11 cellular contexts compared by ENCODE assay signal in the genomic region with DNA sequence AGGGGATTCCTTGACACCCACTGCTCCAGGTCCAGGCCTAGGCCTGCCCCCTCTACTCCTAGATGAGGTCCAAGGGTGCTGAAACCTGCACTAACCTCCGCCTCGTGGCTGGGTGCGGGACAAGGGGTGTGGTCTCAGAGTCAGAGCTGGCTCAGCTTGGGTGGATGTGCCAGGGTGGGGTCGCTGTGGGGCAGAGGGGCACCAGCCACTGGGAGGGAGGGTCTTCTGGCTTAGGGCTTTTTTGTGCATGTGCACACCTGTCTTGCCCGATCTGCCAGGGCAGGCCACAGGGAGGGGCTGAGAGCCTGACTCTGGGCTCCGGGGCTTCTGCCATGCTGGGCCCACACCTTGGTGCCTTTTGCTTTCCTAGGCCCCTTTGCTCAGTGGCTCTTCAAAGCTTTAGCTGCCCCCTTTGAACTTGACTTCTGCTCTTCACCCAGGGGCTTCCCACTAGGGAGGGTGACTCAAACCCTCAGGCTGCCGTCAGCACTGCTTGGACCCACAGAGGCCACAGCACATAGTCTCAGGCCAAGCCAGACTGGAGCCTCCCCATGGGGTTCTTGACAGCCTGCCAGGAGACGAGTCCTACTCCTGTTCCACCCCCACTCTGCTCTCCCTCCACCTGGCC.
DNase-seq lines count a peak whose midpoint lies in the region; TF ChIP-seq lines count a peak whose summit lies in the region.
"Had no signal": no experiment of that assay in that cellular context is flagged by ENCODE, and none has a peak within 500 bp of the region (broad histone marks: within the 10 kb centered on the region; RNA-seq: fewer than 3 reads in every experiment).

No MANE protein-coding gene starts in this region.

- no peak overlapping the region for H3K14ac ChIP-seq in mesenchymal stem cell (ENCODE audit: low read length in 2 of 2)

- H3K23ac ChIP-seq in mesenchymal stem cell (ENCODE audit: low read length in 2 of 2) = no peak overlapping the region

- H3K4me1 Mint-ChIP-seq in activated naive CD8-positive, alpha-beta T cell treated with anti-CD3 and anti-CD28 coated beads for 36 hours = peaks cover 46% of the 10 kb centered on the region

- no peak overlapping the region for H2BK5ac ChIP-seq in mesenchymal stem cell (ENCODE audit: low read depth, low read length, poor library complexity, severe bottlenecking)

- H3K79me1 ChIP-seq in mesenchymal stem cell (replicated peaks; ENCODE audit: low read length, poor library complexity, severe bottlenecking) = no peaks in the 10 kb centered on the region

- WGBS in mesenchymal stem cell = 90% methylated on average over 8 of the region's 8 CpGs

- peak overlapping the region; percentile 74 for H3K27ac Mint-ChIP-seq in activated naive CD8-positive, alpha-beta T cell treated with anti-CD3 and anti-CD28 coated beads for 36 hours

- H3K4me2 ChIP-seq in mesenchymal stem cell (ENCODE audit: low read length, poor library complexity, severe bottlenecking) = no peak overlapping the region
- H3K4me2 ChIP-seq: KMS-11 had no signal

- no peak overlapping the region for H3K4ac ChIP-seq in mesenchymal stem cell (ENCODE audit: low read depth in 1 of 2, low read length in 2 of 2)

- peaks cover 0 to 4% of the 10 kb centered on the region in 2 experiments for H3K36me3 ChIP-seq in mesenchymal stem cell (ENCODE audit: control insufficient read depth in 1 of 2, insufficient read depth in 2 of 2, low read depth in 1 of 2, low read length in 2 of 2)
- H3K36me3 ChIP-seq: upper lobe of right lung had no signal

- H4K91ac ChIP-seq in mesenchymal stem cell (ENCODE audit: low read length) = peak overlapping the region; percentile 25

- no peak overlapping the region for H2AFZ ChIP-seq in mesenchymal stem cell (ENCODE audit: low read depth, low read length)

- H3K9me3 Mint-ChIP-seq in activated naive CD8-positive, alpha-beta T cell treated with anti-CD3 and anti-CD28 coated beads for 36 hours = peaks cover 2% of the 10 kb centered on the region

- H2BK15ac ChIP-seq in mesenchymal stem cell (ENCODE audit: low read depth, poor library complexity, severe bottlenecking) = no peak overlapping the region

- no peaks in the 10 kb centered on the region for H3K27me3 Mint-ChIP-seq in activated naive CD8-positive, alpha-beta T cell treated with anti-CD3 and anti-CD28 coated beads for 36 hours

- peaks cover 4% of the 10 kb centered on the region for H3K36me3 Mint-ChIP-seq in activated naive CD8-positive, alpha-beta T cell treated with anti-CD3 and anti-CD28 coated beads for 36 hours

- H2BK12ac ChIP-seq in mesenchymal stem cell (ENCODE audit: low read length in 2 of 2) = peak overlapping the region; percentile 18 to 29

- no peak overlapping the region for H2AK5ac ChIP-seq in mesenchymal stem cell (ENCODE audit: low read length, severe bottlenecking)

- no peak overlapping the region for H2BK120ac ChIP-seq in mesenchymal stem cell (ENCODE audit: low read depth, low read length)

- no peak overlapping the region for H3K27ac ChIP-seq in mesenchymal stem cell (ENCODE audit: low read length, poor library complexity, severe bottlenecking)
- H3K27ac ChIP-seq: 22Rv1, KMS-11 had no signal

- H4K8ac ChIP-seq in mesenchymal stem cell (ENCODE audit: low read length) = peak overlapping the region; percentile 57

- DNase-seq in DMS 273 (lab: John Stamatoyannopoulos, UW; ENCODE audit: unreplicated experiment) = peak; percentile 41
- no peak for DNase-seq in DMS 273 treated with DMSO at 0.1 percent for 48 hours (lab: John Stamatoyannopoulos, UW)
- peak; percentile 29 for DNase-seq in GM12865 (ENCODE audit: low read depth)
- DNase-seq in activated naive CD8-positive, alpha-beta T cell treated with anti-CD3 and anti-CD28 coated beads for 36 hours = peak; percentile 63
- DNase-seq in mesenchymal stem cell = no peak
- DNase-seq in stimulated activated naive CD4-positive, alpha-beta T cell treated with Interleukin-2 at 50 U/mL for 16 hours (lab: John Stamatoyannopoulos, UW) = no peak
- no peak for DNase-seq in mesenteric fat pad (ENCODE audit: low spot score)
- no peak for DNase-seq in DMS114 treated with DMSO at 0.1 percent for 48 hours (lab: John Stamatoyannopoulos, UW; ENCODE audit: unreplicated experiment)
- DNase-seq: upper lobe of right lung had no signal

- H3K4me3 Mint-ChIP-seq in activated naive CD8-positive, alpha-beta T cell treated with anti-CD3 and anti-CD28 coated beads for 36 hours = no peak overlapping the region

- peaks cover 13% of the 10 kb centered on the region for H3K4me1 ChIP-seq in mesenchymal stem cell (ENCODE audit: control insufficient read depth, insufficient read depth, low read depth, low read length)

- peak overlapping the region; percentile 35 for H3K9ac ChIP-seq in mesenchymal stem cell (ENCODE audit: low read length)
- H3K9ac ChIP-seq: KMS-11 had no signal

- no peak for TF ChIP-seq CTCF in GM12865 (IDR thresholded peaks at IDR 0.05; ENCODE audit: insufficient read depth, low read depth, low read length, missing control alignments)

- H3K4me3 ChIP-seq in GM12865 (ENCODE audit: low read depth, low read length) (no peak overlapping the region), mesenchymal stem cell (ENCODE audit: insufficient read depth in 1 of 2, low read depth in 1 of 2, low read length in 2 of 2) (no peak overlapping the region)
- H3K4me3 ChIP-seq: upper lobe of right lung had no signal

- H3K9me3 ChIP-seq in mesenchymal stem cell (ENCODE audit: control insufficient read depth, low read length) = no peaks in the 10 kb centered on the region
- H3K9me3 ChIP-seq: upper lobe of right lung had no signal

- no peaks in the 10 kb centered on the region for H3K27me3 ChIP-seq in mesenchymal stem cell (ENCODE audit: control insufficient read depth in 1 of 2, insufficient read depth in 1 of 2, low read length in 2 of 2)
- H3K27me3 ChIP-seq: upper lobe of right lung had no signal

- H3K18ac ChIP-seq in mesenchymal stem cell (ENCODE audit: low read depth in 1 of 2, low read length in 2 of 2) = peak overlapping the region in 1 of 2 experiments; percentile 11

Comparison
In these comparisons a context has a peak if more than half of its experiments do, and no peak if none do; other contexts are left out.
1. DNase-seq: peak in DMS 273 (single experiment), GM12865 (single experiment) and activated naive CD8-positive, alpha-beta T cell treated with anti-CD3 and anti-CD28 coated beads for 36 hours (single experiment); none in DMS 273 treated with DMSO at 0.1 percent for 48 hours (single experiment), mesenchymal stem cell (single experiment), stimulated activated naive CD4-positive, alpha-beta T cell treated with Interleukin-2 at 50 U/mL for 16 hours (single experiment), mesenteric fat pad (single experiment) and DMS114 treated with DMSO at 0.1 percent for 48 hours (single experiment).